In genomic region chr2:174798801-174799200, GRCh38 we compare ENCODE assay signal across 16 cellular contexts. TPM values are rescaled to one million over a fixed set of nuclear protein-coding genes. Genes with fewer than 3 reads are reported as not detected.
"Had no signal": no experiment of that assay in that cellular context is flagged by ENCODE, and none has a peak within 500 bp of the region (broad histone marks: within the 10 kb centered on the region; RNA-seq: fewer than 3 reads in every experiment).

No MANE protein-coding gene starts in this region.

- H3K4me1 ChIP-seq: gastrocnemius medialis, heart right ventricle, sigmoid colon had no signal

- H3K27me3 Mint-ChIP-seq: dendritic cell treated with granulocyte-macrophage colony-stimulating factor and Interleukin-4, amounts not matched to agents 40 ng/mL and 50 ng/mL, for 4 days had no signal

- H3K27ac Mint-ChIP-seq: dendritic cell treated with granulocyte-macrophage colony-stimulating factor and Interleukin-4, amounts not matched to agents 40 ng/mL and 50 ng/mL, for 4 days; naive thymus-derived CD4-positive, alpha-beta T cell had no signal

- H3K4me3 ChIP-seq: gastrocnemius medialis, heart right ventricle, sigmoid colon, skin epidermis had no signal

- DNase-seq: gastrocnemius medialis; heart right ventricle; hypothalamus; kidney glomerular epithelial cell; naive thymus-derived CD4-positive, alpha-beta T cell; posterior cingulate gyrus; sigmoid colon; stimulated activated CD4-positive, alpha-beta T cell treated with anti-CD3 and anti-CD28 coated beads, Interleukin-2, amount 100 ng/mL, for 48 hours; stimulated activated naive CD4-positive, alpha-beta T cell treated with Interleukin-2 at 50 U/mL for 16 hours; trophoblast cell had no signal

- H3K36me3 ChIP-seq: gastrocnemius medialis, neutrophil had no signal

- H3K36me3 Mint-ChIP-seq: naive thymus-derived CD4-positive, alpha-beta T cell had no signal

- H3K9me3 ChIP-seq: gastrocnemius medialis, heart right ventricle, neutrophil, sigmoid colon had no signal

- H3K9me3 Mint-ChIP-seq: dendritic cell treated with granulocyte-macrophage colony-stimulating factor and Interleukin-4, amounts not matched to agents 40 ng/mL and 50 ng/mL, for 4 days; naive thymus-derived CD4-positive, alpha-beta T cell had no signal

- H3K27ac ChIP-seq: gastrocnemius medialis, heart right ventricle, neutrophil, sigmoid colon had no signal

- H3K4me3 Mint-ChIP-seq: dendritic cell treated with granulocyte-macrophage colony-stimulating factor and Interleukin-4, amounts not matched to agents 40 ng/mL and 50 ng/mL, for 4 days; naive thymus-derived CD4-positive, alpha-beta T cell had no signal

- H3K27me3 ChIP-seq: gastrocnemius medialis, heart right ventricle, neutrophil, sigmoid colon had no signal

RNA-seq across cellular contexts. Expression of gene CHRNA1, which starts 34.5 kb away (rescaled TPM):
- total RNA-seq: liver; naive thymus-derived CD4-positive, alpha-beta T cell; osteoblast; sigmoid colon had no signal
- polyA plus RNA-seq: liver; naive thymus-derived CD4-positive, alpha-beta T cell; neural cell had no signal
